In the genomic region with DNA sequence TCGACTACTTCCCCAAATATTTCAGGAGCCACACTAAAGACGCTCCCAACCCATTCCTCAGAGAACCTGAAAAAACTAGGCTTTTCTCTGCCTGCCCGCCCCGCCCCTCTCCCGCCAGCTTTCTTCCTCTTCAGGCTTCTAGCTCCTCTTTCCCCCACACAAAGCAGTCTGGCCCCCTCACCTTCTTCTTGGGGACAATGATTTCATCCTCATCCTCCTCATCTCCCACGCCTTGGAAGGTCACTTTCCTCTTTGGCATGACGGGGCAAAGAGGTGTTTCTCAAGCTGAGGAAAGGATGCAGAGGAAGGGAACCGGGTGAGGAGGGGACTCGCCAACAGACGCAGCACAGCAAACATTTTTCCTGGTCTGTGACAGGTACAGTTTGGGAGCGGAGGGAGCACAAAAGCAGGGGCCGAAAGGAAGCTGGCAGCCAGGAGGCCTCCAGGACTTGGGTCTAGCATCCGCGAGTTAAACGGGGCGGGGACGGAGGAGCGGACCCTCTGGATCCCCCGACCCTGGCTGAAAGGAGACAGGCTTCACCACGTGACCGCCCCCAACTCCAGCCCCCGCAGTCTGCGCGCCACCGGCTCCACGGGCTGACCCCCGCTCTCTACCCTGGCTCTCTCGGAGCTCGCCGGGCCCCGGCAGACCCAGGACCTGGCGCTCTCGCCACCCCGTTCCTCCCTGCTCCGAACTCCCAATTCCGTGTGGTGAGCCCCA, we compare ENCODE assay signal across 1 cellular context.
TF ChIP-seq lines count a peak whose summit lies in the region.

No MANE protein-coding gene starts in this region.

TF ChIP-seq in HepG2, 621 proteins besides CTCF, POLR2A, EP300 and RAD21 (continued from another document and continues in another):
- TF ChIP-seq, protein P1, sequence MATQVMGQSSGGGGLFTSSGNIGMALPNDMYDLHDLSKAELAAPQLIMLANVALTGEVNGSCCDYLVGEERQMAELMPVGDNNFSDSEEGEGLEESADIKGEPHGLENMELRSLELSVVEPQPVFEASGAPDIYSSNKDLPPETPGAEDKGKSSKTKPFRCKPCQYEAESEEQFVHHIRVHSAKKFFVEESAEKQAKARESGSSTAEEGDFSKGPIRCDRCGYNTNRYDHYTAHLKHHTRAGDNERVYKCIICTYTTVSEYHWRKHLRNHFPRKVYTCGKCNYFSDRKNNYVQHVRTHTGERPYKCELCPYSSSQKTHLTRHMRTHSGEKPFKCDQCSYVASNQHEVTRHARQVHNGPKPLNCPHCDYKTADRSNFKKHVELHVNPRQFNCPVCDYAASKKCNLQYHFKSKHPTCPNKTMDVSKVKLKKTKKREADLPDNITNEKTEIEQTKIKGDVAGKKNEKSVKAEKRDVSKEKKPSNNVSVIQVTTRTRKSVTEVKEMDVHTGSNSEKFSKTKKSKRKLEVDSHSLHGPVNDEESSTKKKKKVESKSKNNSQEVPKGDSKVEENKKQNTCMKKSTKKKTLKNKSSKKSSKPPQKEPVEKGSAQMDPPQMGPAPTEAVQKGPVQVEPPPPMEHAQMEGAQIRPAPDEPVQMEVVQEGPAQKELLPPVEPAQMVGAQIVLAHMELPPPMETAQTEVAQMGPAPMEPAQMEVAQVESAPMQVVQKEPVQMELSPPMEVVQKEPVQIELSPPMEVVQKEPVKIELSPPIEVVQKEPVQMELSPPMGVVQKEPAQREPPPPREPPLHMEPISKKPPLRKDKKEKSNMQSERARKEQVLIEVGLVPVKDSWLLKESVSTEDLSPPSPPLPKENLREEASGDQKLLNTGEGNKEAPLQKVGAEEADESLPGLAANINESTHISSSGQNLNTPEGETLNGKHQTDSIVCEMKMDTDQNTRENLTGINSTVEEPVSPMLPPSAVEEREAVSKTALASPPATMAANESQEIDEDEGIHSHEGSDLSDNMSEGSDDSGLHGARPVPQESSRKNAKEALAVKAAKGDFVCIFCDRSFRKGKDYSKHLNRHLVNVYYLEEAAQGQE (IDR thresholded peaks at IDR 0.05; ENCODE audit: borderline replicate concordance in 1 of 2, low read depth in 1 of 2, low read length in 2 of 2) = no peak
- TF ChIP-seq ZNF652 (CRISPR knock-in tag; IDR thresholded peaks at IDR 0.05; ENCODE audit: borderline replicate concordance, low read depth) (no peak), SOX5 (CRISPR knock-in tag; IDR thresholded peaks at IDR 0.05; ENCODE audit: borderline replicate concordance) (no peak), NFIB (CRISPR knock-in tag; IDR thresholded peaks at IDR 0.05; ENCODE audit: borderline replicate concordance) (no peak), ZNF839 (CRISPR knock-in tag; IDR thresholded peaks at IDR 0.05; ENCODE audit: borderline replicate concordance) (peak; percentile 15; the same call in 1 of the 2 replicates), ZNF367 (CRISPR knock-in tag; IDR thresholded peaks at IDR 0.05; ENCODE audit: borderline replicate concordance) (0 out of 2 replicates have a peak, but pooled peaks have one; percentile 3), REPIN1 (CRISPR knock-in tag; IDR thresholded peaks at IDR 0.05; ENCODE audit: borderline replicate concordance, low read depth) (no peak), ZNF850 (CRISPR knock-in tag; conservative IDR thresholded peaks at IDR 0.05) (no peak), ZNF781 (CRISPR knock-in tag; IDR thresholded peaks at IDR 0.05; ENCODE audit: borderline replicate concordance, not compliant biosample characterization) (no peak), ZNF335 (CRISPR knock-in tag; IDR thresholded peaks at IDR 0.05) (no peak), MTA1 (CRISPR knock-in tag; IDR thresholded peaks at IDR 0.05; ENCODE audit: borderline replicate concordance) (0 out of 2 replicates have a peak, but pooled peaks have one; percentile 9), FOXC1 (CRISPR knock-in tag; IDR thresholded peaks at IDR 0.05; ENCODE audit: borderline replicate concordance) (no peak), PHF21A (CRISPR knock-in tag; IDR thresholded peaks at IDR 0.05) (no peak), ZNF234 (CRISPR knock-in tag; conservative IDR thresholded peaks at IDR 0.05) (0 out of 2 replicates have a peak, but pooled peaks have one; percentile 38), ZNF382 (CRISPR knock-in tag; IDR thresholded peaks at IDR 0.05; ENCODE audit: borderline replicate concordance) (no peak), U2AF1 (optimal IDR thresholded peaks at IDR 0.05; ENCODE audit: low read depth, low read length) (no peak), KDM2A (CRISPR knock-in tag; IDR thresholded peaks at IDR 0.05; ENCODE audit: borderline replicate concordance, low read depth) (no peak), ASH2L (IDR thresholded peaks at IDR 0.05; ENCODE audit: insufficient read length, low read depth, low read length) (no peak), ZNF563 (CRISPR knock-in tag; IDR thresholded peaks at IDR 0.05) (peak; percentile 61; the same call in 1 of the 2 replicates), PHF5A (CRISPR knock-in tag; IDR thresholded peaks at IDR 0.05; ENCODE audit: low read depth, unreplicated experiment) (no peak), RFX5 (IDR thresholded peaks at IDR 0.05; ENCODE audit: low read depth, low read length) (no peak), MZF1 (CRISPR knock-in tag; IDR thresholded peaks at IDR 0.05; ENCODE audit: borderline replicate concordance) (no peak), ZIK1 (CRISPR knock-in tag; IDR thresholded peaks at IDR 0.05; ENCODE audit: borderline replicate concordance, low read depth) (no peak), ADNP (CRISPR knock-in tag; IDR thresholded peaks at IDR 0.05) (no peak), SP4 (CRISPR knock-in tag; IDR thresholded peaks at IDR 0.05) (no peak), IRX3 (CRISPR knock-in tag; IDR thresholded peaks at IDR 0.05; ENCODE audit: borderline replicate concordance, low read depth) (peak; percentile 89)
- TF ChIP-seq, protein P2, sequence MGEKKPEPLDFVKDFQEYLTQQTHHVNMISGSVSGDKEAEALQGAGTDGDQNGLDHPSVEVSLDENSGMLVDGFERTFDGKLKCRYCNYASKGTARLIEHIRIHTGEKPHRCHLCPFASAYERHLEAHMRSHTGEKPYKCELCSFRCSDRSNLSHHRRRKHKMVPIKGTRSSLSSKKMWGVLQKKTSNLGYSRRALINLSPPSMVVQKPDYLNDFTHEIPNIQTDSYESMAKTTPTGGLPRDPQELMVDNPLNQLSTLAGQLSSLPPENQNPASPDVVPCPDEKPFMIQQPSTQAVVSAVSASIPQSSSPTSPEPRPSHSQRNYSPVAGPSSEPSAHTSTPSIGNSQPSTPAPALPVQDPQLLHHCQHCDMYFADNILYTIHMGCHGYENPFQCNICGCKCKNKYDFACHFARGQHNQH (CRISPR knock-in tag; IDR thresholded peaks at IDR 0.05) = no peak; the same call in 1 of the 2 replicates
- TF ChIP-seq, protein P3, sequence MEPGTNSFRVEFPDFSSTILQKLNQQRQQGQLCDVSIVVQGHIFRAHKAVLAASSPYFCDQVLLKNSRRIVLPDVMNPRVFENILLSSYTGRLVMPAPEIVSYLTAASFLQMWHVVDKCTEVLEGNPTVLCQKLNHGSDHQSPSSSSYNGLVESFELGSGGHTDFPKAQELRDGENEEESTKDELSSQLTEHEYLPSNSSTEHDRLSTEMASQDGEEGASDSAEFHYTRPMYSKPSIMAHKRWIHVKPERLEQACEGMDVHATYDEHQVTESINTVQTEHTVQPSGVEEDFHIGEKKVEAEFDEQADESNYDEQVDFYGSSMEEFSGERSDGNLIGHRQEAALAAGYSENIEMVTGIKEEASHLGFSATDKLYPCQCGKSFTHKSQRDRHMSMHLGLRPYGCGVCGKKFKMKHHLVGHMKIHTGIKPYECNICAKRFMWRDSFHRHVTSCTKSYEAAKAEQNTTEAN (CRISPR knock-in tag; conservative IDR thresholded peaks at IDR 0.05) = no peak
- TF ChIP-seq, protein P4, sequence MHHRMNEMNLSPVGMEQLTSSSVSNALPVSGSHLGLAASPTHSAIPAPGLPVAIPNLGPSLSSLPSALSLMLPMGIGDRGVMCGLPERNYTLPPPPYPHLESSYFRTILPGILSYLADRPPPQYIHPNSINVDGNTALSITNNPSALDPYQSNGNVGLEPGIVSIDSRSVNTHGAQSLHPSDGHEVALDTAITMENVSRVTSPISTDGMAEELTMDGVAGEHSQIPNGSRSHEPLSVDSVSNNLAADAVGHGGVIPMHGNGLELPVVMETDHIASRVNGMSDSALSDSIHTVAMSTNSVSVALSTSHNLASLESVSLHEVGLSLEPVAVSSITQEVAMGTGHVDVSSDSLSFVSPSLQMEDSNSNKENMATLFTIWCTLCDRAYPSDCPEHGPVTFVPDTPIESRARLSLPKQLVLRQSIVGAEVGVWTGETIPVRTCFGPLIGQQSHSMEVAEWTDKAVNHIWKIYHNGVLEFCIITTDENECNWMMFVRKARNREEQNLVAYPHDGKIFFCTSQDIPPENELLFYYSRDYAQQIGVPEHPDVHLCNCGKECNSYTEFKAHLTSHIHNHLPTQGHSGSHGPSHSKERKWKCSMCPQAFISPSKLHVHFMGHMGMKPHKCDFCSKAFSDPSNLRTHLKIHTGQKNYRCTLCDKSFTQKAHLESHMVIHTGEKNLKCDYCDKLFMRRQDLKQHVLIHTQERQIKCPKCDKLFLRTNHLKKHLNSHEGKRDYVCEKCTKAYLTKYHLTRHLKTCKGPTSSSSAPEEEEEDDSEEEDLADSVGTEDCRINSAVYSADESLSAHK (CRISPR knock-in tag; IDR thresholded peaks at IDR 0.05; ENCODE audit: borderline replicate concordance) = no peak
- TF ChIP-seq, protein P5, sequence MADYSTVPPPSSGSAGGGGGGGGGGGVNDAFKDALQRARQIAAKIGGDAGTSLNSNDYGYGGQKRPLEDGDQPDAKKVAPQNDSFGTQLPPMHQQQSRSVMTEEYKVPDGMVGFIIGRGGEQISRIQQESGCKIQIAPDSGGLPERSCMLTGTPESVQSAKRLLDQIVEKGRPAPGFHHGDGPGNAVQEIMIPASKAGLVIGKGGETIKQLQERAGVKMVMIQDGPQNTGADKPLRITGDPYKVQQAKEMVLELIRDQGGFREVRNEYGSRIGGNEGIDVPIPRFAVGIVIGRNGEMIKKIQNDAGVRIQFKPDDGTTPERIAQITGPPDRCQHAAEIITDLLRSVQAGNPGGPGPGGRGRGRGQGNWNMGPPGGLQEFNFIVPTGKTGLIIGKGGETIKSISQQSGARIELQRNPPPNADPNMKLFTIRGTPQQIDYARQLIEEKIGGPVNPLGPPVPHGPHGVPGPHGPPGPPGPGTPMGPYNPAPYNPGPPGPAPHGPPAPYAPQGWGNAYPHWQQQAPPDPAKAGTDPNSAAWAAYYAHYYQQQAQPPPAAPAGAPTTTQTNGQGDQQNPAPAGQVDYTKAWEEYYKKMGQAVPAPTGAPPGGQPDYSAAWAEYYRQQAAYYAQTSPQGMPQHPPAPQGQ (CRISPR knock-in tag; IDR thresholded peaks at IDR 0.05; ENCODE audit: borderline replicate concordance) = no peak
- TF ChIP-seq, protein P6, sequence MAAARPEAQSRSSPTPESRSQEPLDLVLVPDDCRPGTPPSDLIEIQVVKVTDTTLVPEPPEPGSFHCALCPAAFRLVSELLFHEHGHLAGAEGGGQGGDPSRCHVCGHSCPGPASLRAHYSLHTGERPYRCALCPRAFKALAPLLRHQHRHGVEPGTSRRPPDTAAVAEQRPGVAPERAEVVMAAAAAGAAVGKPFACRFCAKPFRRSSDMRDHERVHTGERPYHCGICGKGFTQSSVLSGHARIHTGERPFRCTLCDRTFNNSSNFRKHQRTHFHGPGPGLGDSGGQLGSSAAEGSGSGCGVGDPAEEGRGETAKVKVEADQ (CRISPR knock-in tag; IDR thresholded peaks at IDR 0.05; ENCODE audit: borderline replicate concordance) = no peak
- TF ChIP-seq, protein P7, sequence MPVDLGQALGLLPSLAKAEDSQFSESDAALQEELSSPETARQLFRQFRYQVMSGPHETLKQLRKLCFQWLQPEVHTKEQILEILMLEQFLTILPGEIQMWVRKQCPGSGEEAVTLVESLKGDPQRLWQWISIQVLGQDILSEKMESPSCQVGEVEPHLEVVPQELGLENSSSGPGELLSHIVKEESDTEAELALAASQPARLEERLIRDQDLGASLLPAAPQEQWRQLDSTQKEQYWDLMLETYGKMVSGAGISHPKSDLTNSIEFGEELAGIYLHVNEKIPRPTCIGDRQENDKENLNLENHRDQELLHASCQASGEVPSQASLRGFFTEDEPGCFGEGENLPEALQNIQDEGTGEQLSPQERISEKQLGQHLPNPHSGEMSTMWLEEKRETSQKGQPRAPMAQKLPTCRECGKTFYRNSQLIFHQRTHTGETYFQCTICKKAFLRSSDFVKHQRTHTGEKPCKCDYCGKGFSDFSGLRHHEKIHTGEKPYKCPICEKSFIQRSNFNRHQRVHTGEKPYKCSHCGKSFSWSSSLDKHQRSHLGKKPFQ (CRISPR knock-in tag; IDR thresholded peaks at IDR 0.05; ENCODE audit: insufficient replicate concordance) = no peak
- TF ChIP-seq, protein P8, sequence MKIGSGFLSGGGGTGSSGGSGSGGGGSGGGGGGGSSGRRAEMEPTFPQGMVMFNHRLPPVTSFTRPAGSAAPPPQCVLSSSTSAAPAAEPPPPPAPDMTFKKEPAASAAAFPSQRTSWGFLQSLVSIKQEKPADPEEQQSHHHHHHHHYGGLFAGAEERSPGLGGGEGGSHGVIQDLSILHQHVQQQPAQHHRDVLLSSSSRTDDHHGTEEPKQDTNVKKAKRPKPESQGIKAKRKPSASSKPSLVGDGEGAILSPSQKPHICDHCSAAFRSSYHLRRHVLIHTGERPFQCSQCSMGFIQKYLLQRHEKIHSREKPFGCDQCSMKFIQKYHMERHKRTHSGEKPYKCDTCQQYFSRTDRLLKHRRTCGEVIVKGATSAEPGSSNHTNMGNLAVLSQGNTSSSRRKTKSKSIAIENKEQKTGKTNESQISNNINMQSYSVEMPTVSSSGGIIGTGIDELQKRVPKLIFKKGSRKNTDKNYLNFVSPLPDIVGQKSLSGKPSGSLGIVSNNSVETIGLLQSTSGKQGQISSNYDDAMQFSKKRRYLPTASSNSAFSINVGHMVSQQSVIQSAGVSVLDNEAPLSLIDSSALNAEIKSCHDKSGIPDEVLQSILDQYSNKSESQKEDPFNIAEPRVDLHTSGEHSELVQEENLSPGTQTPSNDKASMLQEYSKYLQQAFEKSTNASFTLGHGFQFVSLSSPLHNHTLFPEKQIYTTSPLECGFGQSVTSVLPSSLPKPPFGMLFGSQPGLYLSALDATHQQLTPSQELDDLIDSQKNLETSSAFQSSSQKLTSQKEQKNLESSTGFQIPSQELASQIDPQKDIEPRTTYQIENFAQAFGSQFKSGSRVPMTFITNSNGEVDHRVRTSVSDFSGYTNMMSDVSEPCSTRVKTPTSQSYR (CRISPR knock-in tag; IDR thresholded peaks at IDR 0.05; ENCODE audit: borderline replicate concordance) = no peak
- TF ChIP-seq, protein P9, sequence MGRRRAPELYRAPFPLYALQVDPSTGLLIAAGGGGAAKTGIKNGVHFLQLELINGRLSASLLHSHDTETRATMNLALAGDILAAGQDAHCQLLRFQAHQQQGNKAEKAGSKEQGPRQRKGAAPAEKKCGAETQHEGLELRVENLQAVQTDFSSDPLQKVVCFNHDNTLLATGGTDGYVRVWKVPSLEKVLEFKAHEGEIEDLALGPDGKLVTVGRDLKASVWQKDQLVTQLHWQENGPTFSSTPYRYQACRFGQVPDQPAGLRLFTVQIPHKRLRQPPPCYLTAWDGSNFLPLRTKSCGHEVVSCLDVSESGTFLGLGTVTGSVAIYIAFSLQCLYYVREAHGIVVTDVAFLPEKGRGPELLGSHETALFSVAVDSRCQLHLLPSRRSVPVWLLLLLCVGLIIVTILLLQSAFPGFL (CRISPR knock-in tag; IDR thresholded peaks at IDR 0.05) = no peak
- TF ChIP-seq, protein P10, sequence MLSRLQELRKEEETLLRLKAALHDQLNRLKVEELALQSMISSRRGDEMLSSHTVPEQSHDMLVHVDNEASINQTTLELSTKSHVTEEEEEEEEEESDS (CRISPR knock-in tag; IDR thresholded peaks at IDR 0.05; ENCODE audit: borderline replicate concordance) = peak; percentile 83; the same call in 1 of the 2 replicates
- TF ChIP-seq, protein P11, sequence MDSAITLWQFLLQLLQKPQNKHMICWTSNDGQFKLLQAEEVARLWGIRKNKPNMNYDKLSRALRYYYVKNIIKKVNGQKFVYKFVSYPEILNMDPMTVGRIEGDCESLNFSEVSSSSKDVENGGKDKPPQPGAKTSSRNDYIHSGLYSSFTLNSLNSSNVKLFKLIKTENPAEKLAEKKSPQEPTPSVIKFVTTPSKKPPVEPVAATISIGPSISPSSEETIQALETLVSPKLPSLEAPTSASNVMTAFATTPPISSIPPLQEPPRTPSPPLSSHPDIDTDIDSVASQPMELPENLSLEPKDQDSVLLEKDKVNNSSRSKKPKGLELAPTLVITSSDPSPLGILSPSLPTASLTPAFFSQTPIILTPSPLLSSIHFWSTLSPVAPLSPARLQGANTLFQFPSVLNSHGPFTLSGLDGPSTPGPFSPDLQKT (CRISPR knock-in tag; IDR thresholded peaks at IDR 0.05; ENCODE audit: borderline replicate concordance) = no peak
